ENCODE assay signal across 13 cellular contexts in genomic region chr1:10888791-10889627, GRCh38.
DNase-seq lines count a peak whose midpoint lies in the region; ATAC-seq and TF ChIP-seq lines count a peak whose summit lies in the region.
"Had no signal": no experiment of that assay in that cellular context is flagged by ENCODE, and none has a peak within 500 bp of the region (broad histone marks: within the 10 kb centered on the region; RNA-seq: fewer than 3 reads in every experiment).

No MANE protein-coding gene starts in this region.

- H3K36me3 Mint-ChIP-seq in WTC11 (no peaks in the 10 kb centered on the region), type B pancreatic cell (no peaks in the 10 kb centered on the region)
- H3K36me3 Mint-ChIP-seq: activated naive CD4-positive, alpha-beta T cell treated with anti-CD3 and anti-CD28 coated beads, Interleukin-2, amount 50 U/mL, for 72 hours had no signal

- ATAC-seq in Right ventricle myocardium superior (ENCODE audit: poor library complexity) (no peak), heart right ventricle (no peak), WTC11 (peak; percentile 36)
- ATAC-seq: activated naive CD4-positive, alpha-beta T cell treated with anti-CD3 and anti-CD28 coated beads, Interleukin-2, amount 50 U/mL, for 72 hours had no signal

- no peak overlapping the region for H3K27ac ChIP-seq in heart right ventricle
- H3K27ac ChIP-seq: GM23248 had no signal

- H3K27me3 ChIP-seq in heart right ventricle: peaks cover 0 to 87% (median 81%) of the 10 kb centered on the region in 7 donors

- H3K27me3 Mint-ChIP-seq in WTC11 (ENCODE audit: low read depth) (peaks cover 21% of the 10 kb centered on the region), type B pancreatic cell (peaks cover 10% of the 10 kb centered on the region)

- H3K9me3 Mint-ChIP-seq in WTC11 (no peaks in the 10 kb centered on the region), type B pancreatic cell (no peaks in the 10 kb centered on the region)
- H3K9me3 Mint-ChIP-seq: activated naive CD4-positive, alpha-beta T cell treated with anti-CD3 and anti-CD28 coated beads, Interleukin-2, amount 50 U/mL, for 72 hours had no signal

- H3K4me1 Mint-ChIP-seq in WTC11: peaks cover 17% of the 10 kb centered on the region
- H3K4me1 Mint-ChIP-seq in type B pancreatic cell (ENCODE audit: unreplicated experiment): peaks cover 31% of the 10 kb centered on the region

- H3K4me1 ChIP-seq in heart right ventricle: peaks cover 0 to 3% (median 0%) of the 10 kb centered on the region in 9 donors

- POLR2A ChIA-PET in WTC11 (lab: Charles Lee): no interaction called here

- H3K4me3 Mint-ChIP-seq in WTC11 (peak overlapping the region; percentile 91), type B pancreatic cell (peak overlapping the region; percentile 88)

- intact Hi-C loops in Right ventricle myocardium superior (cut with DNase I): no loop called here
- intact Hi-C loops in heart right ventricle (cut with DNase I): no loop called here

- no peak overlapping the region for H3K4me3 ChIP-seq in heart right ventricle
- H3K4me3 ChIP-seq: GM23248 had no signal

- no peaks in the 10 kb centered on the region for H3K9me3 ChIP-seq in heart right ventricle

- no peak for TF ChIP-seq CTCF in heart right ventricle (IDR thresholded peaks at IDR 0.05)
- TF ChIP-seq CTCF in WTC11 (IDR thresholded peaks at IDR 0.05): no peak
- no peak for TF ChIP-seq CTCF in type B pancreatic cell (conservative IDR thresholded peaks at IDR 0.05)

- H3K27ac Mint-ChIP-seq in WTC11 (no peak overlapping the region), type B pancreatic cell (peak overlapping the region; percentile 89)
- H3K27ac Mint-ChIP-seq: activated naive CD4-positive, alpha-beta T cell treated with anti-CD3 and anti-CD28 coated beads, Interleukin-2, amount 50 U/mL, for 72 hours had no signal

- DNase-seq in Right ventricle myocardium superior (peak; percentile 13), heart right ventricle (no peak), WTC11 (ENCODE audit: low spot score) (no peak), left kidney (ENCODE audit: low read depth, low spot score) (peak; percentile 66), type B pancreatic cell (ENCODE audit: extremely low spot score, unreplicated experiment) (no peak), GDM1 (lab: John Stamatoyannopoulos, UW) (no peak), GM03348 (ENCODE audit: low spot score) (no peak)
- DNase-seq in stimulated activated CD4-positive, alpha-beta T cell treated with anti-CD3 and anti-CD28 coated beads, Interleukin-15, amount 100 ng/mL, for 24 hours: no peak
- DNase-seq: cortex of kidney, GM23248, naive B cell, NCI-H526 had no signal

- no peaks in the 10 kb centered on the region for H3K36me3 ChIP-seq in heart right ventricle

- 19 to 28% methylated on average over 47 to 66 of the region's 66 CpGs for WGBS in heart right ventricle, 2 donors

- CTCF ChIA-PET in WTC11 (lab: Charles Lee): interaction anchor here (0.8 to 3.5 kb wide), 14 partner anchors 8 to 382 kb away, joined by 3 to 18 read pairs (median 4); no protein-coding TSS in a partner anchor

TF ChIP-seq in WTC11, 78 proteins besides CTCF, POLR2A, EP300 and RAD21:
- TF ChIP-seq ESRRA (CRISPR knock-in tag; IDR thresholded peaks at IDR 0.05; ENCODE audit: borderline replicate concordance): no peak
- TF ChIP-seq PRDM15 (CRISPR knock-in tag; IDR thresholded peaks at IDR 0.05): peak; percentile 93
- peak; percentile 60 for TF ChIP-seq ZNF423 (CRISPR knock-in tag; IDR thresholded peaks at IDR 0.05)
- no peak for TF ChIP-seq USF2 (CRISPR knock-in tag; IDR thresholded peaks at IDR 0.05)
- TF ChIP-seq ZNF263 (CRISPR knock-in tag; IDR thresholded peaks at IDR 0.05; ENCODE audit: low read depth): no peak
- 0 out of 2 replicates have a peak, but pooled peaks have one; percentile 29 for TF ChIP-seq FOXP1 (CRISPR knock-in tag; IDR thresholded peaks at IDR 0.05; ENCODE audit: borderline replicate concordance)

Comparison
In these comparisons a context has a peak if more than half of its experiments do, and no peak if none do; other contexts are left out.
1. DNase-seq: peak in Right ventricle myocardium superior (single experiment) and left kidney (single experiment); none in heart right ventricle (0 of 2), WTC11 (single experiment), type B pancreatic cell (single experiment), GDM1 (single experiment), stimulated activated CD4-positive, alpha-beta T cell treated with anti-CD3 and anti-CD28 coated beads, Interleukin-15, amount 100 ng/mL, for 24 hours (single experiment) and GM03348 (single experiment).